7 cellular contexts compared by ENCODE assay signal in genomic region chr2:111491181-111491580, GRCh38.
DNase-seq lines count a peak whose midpoint lies in the region; ATAC-seq, FAIRE-seq and TF ChIP-seq lines count a peak whose summit lies in the region.
"Not testable (repeated sequence)": the region's sequence is repeated elsewhere in the genome, so short reads cannot be mapped to it uniquely, and the experiment has no call there.

No MANE protein-coding gene starts in this region.

- H3K4me3 Mint-ChIP-seq in CD4-positive, CD25-positive, alpha-beta regulatory T cell: peak overlapping the region in 3 of 4 donors; percentile 77 to 93 (median 90)
- peak overlapping the region; percentile 85 for H3K4me3 Mint-ChIP-seq in activated CD4-positive, alpha-beta T cell treated with anti-CD3 and anti-CD28 coated beads, Interleukin-2, amount 10 ng/mL, durations not matched to agents 24 days and 14 days
- H3K4me3 Mint-ChIP-seq in activated T-helper 1 cell treated with anti-CD3 and anti-CD28 coated beads, Interleukin-12 subunit alpha, Interleukin-12 subunit beta, Interleukin-2, Interleukin-4 antibody, amounts not matched to agents 30 ng/mL and 10 ng/mL and 1 ng/mL, durations not matched to agents 14 hours and 24 hours and 36 hours: peak overlapping the region; percentile 85

- ATAC-seq in CD4-positive, CD25-positive, alpha-beta regulatory T cell (ENCODE audit: low read depth in 2 of 2): peak; percentile 30 to 48
- ATAC-seq in GM12878 (peak; percentile 6; the same call in 2 of the 3 replicates), left ventricle myocardium superior (peak; percentile 33), sciatic nerve (peak; percentile 23)

- intact Hi-C loops in PC-9 (cut with micrococcal nuclease; ENCODE audit: unreplicated experiment): loop anchor here (10.0 kb wide), 1 partner anchor 164 kb away; no protein-coding TSS in a partner anchor
- intact Hi-C loops in activated CD4-positive, alpha-beta T cell treated with anti-CD3 and anti-CD28 coated beads, Interleukin-2, amount 10 ng/mL, durations not matched to agents 24 days and 14 days (cut with micrococcal nuclease); activated T-helper 1 cell treated with anti-CD3 and anti-CD28 coated beads, Interleukin-12 subunit alpha, Interleukin-12 subunit beta, Interleukin-2, Interleukin-4 antibody, amounts not matched to agents 30 ng/mL and 10 ng/mL and 1 ng/mL, durations not matched to agents 14 hours and 24 hours and 36 hours (cut with micrococcal nuclease); GM12878 (cut with micrococcal nuclease; ENCODE audit: unreplicated experiment); left ventricle myocardium superior (cut with micrococcal nuclease); sciatic nerve (cut with DNase I): not testable (repeated sequence)

- POLR2A ChIA-PET in PC-9 (lab: Charles Lee; ENCODE audit: unreplicated experiment); GM12878 (lab: Charles Lee): not testable (repeated sequence)

- not testable (repeated sequence) for H3K36me3 Mint-ChIP-seq in CD4-positive, CD25-positive, alpha-beta regulatory T cell
- peaks cover 11% of the 10 kb centered on the region for H3K36me3 Mint-ChIP-seq in activated CD4-positive, alpha-beta T cell treated with anti-CD3 and anti-CD28 coated beads, Interleukin-2, amount 10 ng/mL, durations not matched to agents 24 days and 14 days (ENCODE audit: low read depth)
- H3K36me3 Mint-ChIP-seq in activated T-helper 1 cell treated with anti-CD3 and anti-CD28 coated beads, Interleukin-12 subunit alpha, Interleukin-12 subunit beta, Interleukin-2, Interleukin-4 antibody, amounts not matched to agents 30 ng/mL and 10 ng/mL and 1 ng/mL, durations not matched to agents 14 hours and 24 hours and 36 hours (ENCODE audit: low read depth): peaks cover 14% of the 10 kb centered on the region

- not testable (repeated sequence) for H2AFZ ChIP-seq in PC-9; GM12878 (ENCODE audit: control insufficient read depth, low read depth, low read length)

- H3K79me2 ChIP-seq in PC-9 (ENCODE audit: low read depth): peaks cover 57% of the 10 kb centered on the region
- H3K79me2 ChIP-seq in GM12878 (ENCODE audit: control insufficient read depth, insufficient read depth, low read length): not testable (repeated sequence)

- H3K27ac ChIP-seq in CD4-positive, CD25-positive, alpha-beta regulatory T cell (ENCODE audit: insufficient read depth, low read length, poor library complexity, severe bottlenecking): peak overlapping the region; percentile 66
- H3K27ac ChIP-seq in PC-9; GM12878 (ENCODE audit: control insufficient read depth, insufficient read depth): not testable (repeated sequence)

- H3K4me2 ChIP-seq in PC-9: 0 out of 2 replicates have a peak overlapping the region, but pooled peaks have one; percentile 72
- H3K4me2 ChIP-seq in GM12878 (ENCODE audit: control insufficient read depth, insufficient read depth): not testable (repeated sequence)

- not testable (repeated sequence) for H3K9me3 Mint-ChIP-seq in CD4-positive, CD25-positive, alpha-beta regulatory T cell; activated CD4-positive, alpha-beta T cell treated with anti-CD3 and anti-CD28 coated beads, Interleukin-2, amount 10 ng/mL, durations not matched to agents 24 days and 14 days; activated T-helper 1 cell treated with anti-CD3 and anti-CD28 coated beads, Interleukin-12 subunit alpha, Interleukin-12 subunit beta, Interleukin-2, Interleukin-4 antibody, amounts not matched to agents 30 ng/mL and 10 ng/mL and 1 ng/mL, durations not matched to agents 14 hours and 24 hours and 36 hours

- SMC1A ChIA-PET in GM12878 (lab: Charles Lee; ENCODE audit: uncharacterized antibody, unreplicated experiment): not testable (repeated sequence)

- TF ChIP-seq CTCF in PC-9 (conservative IDR thresholded peaks at IDR 0.05); GM12878 (IDR thresholded peaks at IDR 0.05 in 2 of 3, conservative IDR thresholded peaks at IDR 0.05 in 1 of 3; ENCODE audit: control insufficient read depth in 2 of 3, extremely low read depth in 1 of 3, insufficient read depth in 1 of 3, low read depth in 3 of 3, low read length in 3 of 3): not testable (repeated sequence)

- no CpG with 5 or more reads among the region's 3 CpGs for WGBS in GM12878 (ENCODE audit: insufficient coverage, insufficient replicate concordance, low lambda C conversion rate, missing lambda C conversion rate)

- H4K20me1 ChIP-seq in PC-9 (ENCODE audit: insufficient read depth); GM12878 (ENCODE audit: control insufficient read depth, insufficient read depth): not testable (repeated sequence)

- TF ChIP-seq EP300 in GM12878 (IDR thresholded peaks at IDR 0.05; ENCODE audit: borderline replicate concordance in 1 of 2, control insufficient read depth in 1 of 2, low read depth in 2 of 2, low read length in 2 of 2): not testable (repeated sequence)

- not testable (repeated sequence) for BruUV-seq in PC-9 (replicated peaks; lab: Mats Ljungman, UMichigan); GM12878 (replicated peaks; lab: Mats Ljungman, UMichigan)

- TF ChIP-seq POLR2A in GM12878 (IDR thresholded peaks at IDR 0.05; ENCODE audit: low read depth, low read length): not testable (repeated sequence)

- FAIRE-seq in GM12878 (lab: Jason Lieb, UNC): not testable (repeated sequence)

- not testable (repeated sequence) for H3K27me3 ChIP-seq in CD4-positive, CD25-positive, alpha-beta regulatory T cell (ENCODE audit: control insufficient read depth, insufficient read depth, low read length); PC-9 (ENCODE audit: insufficient read depth, low read depth); GM12878 (replicated peaks in 1 of 2; ENCODE audit: control insufficient read depth in 2 of 2, insufficient read depth in 2 of 2, low read length in 1 of 2)

- in situ Hi-C loops in GM12878 (cut with MboI): loop anchor here (25.0 kb wide), 1 partner anchor 221 kb away; no protein-coding TSS in a partner anchor

- H3F3A ChIP-seq in PC-9 (ENCODE audit: insufficient read depth, low read depth): not testable (repeated sequence)

- peak overlapping the region in 1 of 3 donors; percentile 84 for H3K27ac Mint-ChIP-seq in CD4-positive, CD25-positive, alpha-beta regulatory T cell
- H3K27ac Mint-ChIP-seq in activated CD4-positive, alpha-beta T cell treated with anti-CD3 and anti-CD28 coated beads, Interleukin-2, amount 10 ng/mL, durations not matched to agents 24 days and 14 days: peak overlapping the region; percentile 80
- peak overlapping the region; percentile 77 for H3K27ac Mint-ChIP-seq in activated T-helper 1 cell treated with anti-CD3 and anti-CD28 coated beads, Interleukin-12 subunit alpha, Interleukin-12 subunit beta, Interleukin-2, Interleukin-4 antibody, amounts not matched to agents 30 ng/mL and 10 ng/mL and 1 ng/mL, durations not matched to agents 14 hours and 24 hours and 36 hours

- H3K9ac ChIP-seq in GM12878 (ENCODE audit: control insufficient read depth, insufficient read depth, low read length): not testable (repeated sequence)

- H3K27me3 Mint-ChIP-seq in CD4-positive, CD25-positive, alpha-beta regulatory T cell; activated CD4-positive, alpha-beta T cell treated with anti-CD3 and anti-CD28 coated beads, Interleukin-2, amount 10 ng/mL, durations not matched to agents 24 days and 14 days; activated T-helper 1 cell treated with anti-CD3 and anti-CD28 coated beads, Interleukin-12 subunit alpha, Interleukin-12 subunit beta, Interleukin-2, Interleukin-4 antibody, amounts not matched to agents 30 ng/mL and 10 ng/mL and 1 ng/mL, durations not matched to agents 14 hours and 24 hours and 36 hours (ENCODE audit: insufficient read depth): not testable (repeated sequence)

- H3K9me3 ChIP-seq in CD4-positive, CD25-positive, alpha-beta regulatory T cell (ENCODE audit: control insufficient read depth in 2 of 2, low read length in 2 of 2); PC-9 (ENCODE audit: insufficient read depth, low read depth); GM12878 (replicated peaks; ENCODE audit: control insufficient read depth, insufficient read depth, low read length): not testable (repeated sequence)

- peaks cover 0 to 18% (median under 1%) of the 10 kb centered on the region in 4 donors for H3K4me1 Mint-ChIP-seq in CD4-positive, CD25-positive, alpha-beta regulatory T cell
- peaks cover 12% of the 10 kb centered on the region for H3K4me1 Mint-ChIP-seq in activated CD4-positive, alpha-beta T cell treated with anti-CD3 and anti-CD28 coated beads, Interleukin-2, amount 10 ng/mL, durations not matched to agents 24 days and 14 days
- H3K4me1 Mint-ChIP-seq in activated T-helper 1 cell treated with anti-CD3 and anti-CD28 coated beads, Interleukin-12 subunit alpha, Interleukin-12 subunit beta, Interleukin-2, Interleukin-4 antibody, amounts not matched to agents 30 ng/mL and 10 ng/mL and 1 ng/mL, durations not matched to agents 14 hours and 24 hours and 36 hours (ENCODE audit: low read depth): peaks cover 14% of the 10 kb centered on the region

- DNase-seq in CD4-positive, CD25-positive, alpha-beta regulatory T cell; PC-9; activated CD4-positive, alpha-beta T cell treated with anti-CD3 and anti-CD28 coated beads, Interleukin-2, amount 10 ng/mL, durations not matched to agents 24 days and 14 days; activated T-helper 1 cell treated with anti-CD3 and anti-CD28 coated beads, Interleukin-12 subunit alpha, Interleukin-12 subunit beta, Interleukin-2, Interleukin-4 antibody, amounts not matched to agents 30 ng/mL and 10 ng/mL and 1 ng/mL, durations not matched to agents 14 hours and 24 hours and 36 hours (ENCODE audit: low spot score); GM12878 (ENCODE audit: low read depth, low spot score); left ventricle myocardium superior; sciatic nerve (ENCODE audit: low spot score): not testable (repeated sequence)

- H3K36me3 ChIP-seq in CD4-positive, CD25-positive, alpha-beta regulatory T cell (ENCODE audit: control insufficient read depth, insufficient read depth, low read length); PC-9 (ENCODE audit: low read depth); GM12878 (ENCODE audit: control insufficient read depth in 2 of 2, insufficient read depth in 2 of 2, low read length in 1 of 2): not testable (repeated sequence)

- CTCF ChIA-PET in PC-9 (lab: Charles Lee); GM12878 (lab: Yijun Ruan, JAX): not testable (repeated sequence)

- peak overlapping the region; percentile 55 for H3K4me3 ChIP-seq in CD4-positive, CD25-positive, alpha-beta regulatory T cell (ENCODE audit: low read depth, low read length)
- not testable (repeated sequence) for H3K4me3 ChIP-seq in PC-9, GM12878

- RAD21 ChIA-PET in GM12878 (lab: Charles Lee; ENCODE audit: unreplicated experiment): not testable (repeated sequence)

- not testable (repeated sequence) for H3K9me2 ChIP-seq in PC-9 (ENCODE audit: insufficient read depth)

- not testable (repeated sequence) for H3K4me1 ChIP-seq in CD4-positive, CD25-positive, alpha-beta regulatory T cell (ENCODE audit: control insufficient read depth, insufficient read depth, low read length, poor library complexity, severe bottlenecking); GM12878 (ENCODE audit: control insufficient read depth, insufficient read depth, low read length)
- H3K4me1 ChIP-seq in PC-9 (replicated peaks; ENCODE audit: insufficient read depth): peaks cover 17% of the 10 kb centered on the region

- not testable (repeated sequence) for TF ChIP-seq RAD21 in GM12878 (IDR thresholded peaks at IDR 0.05; ENCODE audit: insufficient read depth, low read depth, low read length)
